Comparison of ENCODE assay signal across 8 cellular contexts in the genomic region with DNA sequence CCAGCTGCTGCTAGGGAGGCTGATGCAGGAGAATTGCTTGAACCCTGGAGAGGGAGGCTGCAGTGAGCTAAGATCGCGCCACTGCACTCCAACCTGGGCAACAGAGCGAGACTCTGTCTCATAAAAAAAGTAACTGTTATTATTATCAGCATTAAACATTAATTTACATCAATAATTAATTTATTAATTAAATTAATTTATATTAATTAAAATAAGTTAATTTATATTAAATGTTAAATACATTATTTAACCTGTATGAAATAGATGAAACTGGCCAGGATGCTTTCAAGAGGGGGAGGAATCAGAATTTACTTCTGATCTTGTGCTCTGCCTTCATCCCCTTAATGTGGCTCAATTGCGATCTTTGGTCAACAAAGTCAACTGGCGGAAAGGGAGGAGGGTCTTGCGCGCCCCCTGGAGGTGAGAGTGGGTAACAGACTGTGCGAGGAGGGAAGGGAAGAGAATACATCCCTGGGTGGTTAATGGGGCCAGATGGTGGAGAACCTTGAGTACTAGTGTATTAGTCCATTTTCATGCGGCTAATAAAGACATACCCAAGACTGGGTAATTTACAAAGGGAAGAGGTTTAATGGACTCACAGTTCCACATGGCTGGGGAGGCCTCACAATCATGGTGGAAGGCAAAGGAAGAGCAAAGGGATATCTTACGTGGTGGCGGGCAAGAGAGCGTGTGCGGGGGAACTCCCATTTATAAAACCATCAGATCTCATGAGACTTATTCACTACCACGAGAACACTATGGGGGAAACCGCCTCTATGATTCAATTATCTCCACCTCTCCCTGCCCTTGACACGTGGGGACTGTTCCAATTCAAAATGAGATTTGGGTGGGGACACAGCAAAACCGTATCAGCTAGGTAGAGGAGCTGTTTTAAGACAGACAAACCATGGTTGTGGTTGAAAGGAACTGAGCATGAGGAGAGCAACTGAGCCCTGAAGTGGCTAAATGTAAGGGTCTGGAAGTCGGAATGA. TPM values are rescaled to one million over a fixed set of nuclear protein-coding genes. Genes with fewer than 3 reads are reported as not detected.
DNase-seq lines count a peak whose midpoint lies in the region; ATAC-seq, FAIRE-seq and TF ChIP-seq lines count a peak whose summit lies in the region.

No MANE protein-coding gene starts in this region.

- no peaks in the 10 kb centered on the region for H3K27me3 ChIP-seq in CD8-positive, alpha-beta T cell (ENCODE audit: insufficient read depth, low read length)
- peaks cover 0 to 5% (median 0%) of the 10 kb centered on the region in 9 donors for H3K27me3 ChIP-seq in heart left ventricle
- no peaks in the 10 kb centered on the region for H3K27me3 ChIP-seq in sigmoid colon

- CTCF ChIA-PET in CD8-positive, alpha-beta T cell (lab: Charles Lee): interaction anchor here (0.8 to 4.2 kb wide), 9 partner anchors 11 to 725 kb away, joined by 3 to 30 read pairs (median 3); no protein-coding TSS in a partner anchor

- H3K36me3 Mint-ChIP-seq in CD8-positive, alpha-beta T cell: no peaks in the 10 kb centered on the region

- TF ChIP-seq CTCF in CD8-positive, alpha-beta T cell (IDR thresholded peaks at IDR 0.05): peak; percentile 91
- TF ChIP-seq CTCF in heart left ventricle (IDR thresholded peaks at IDR 0.05): peak; percentile 70 to 89 (median 80)
- peak; percentile 41 to 77 (median 74) for TF ChIP-seq CTCF in sigmoid colon (IDR thresholded peaks at IDR 0.05)

- H3K27me3 Mint-ChIP-seq in CD8-positive, alpha-beta T cell (ENCODE audit: low read depth): peaks cover 3% of the 10 kb centered on the region

- H3K4me3 ChIP-seq in CD8-positive, alpha-beta T cell (ENCODE audit: low read depth, low read length): no peak overlapping the region
- H3K4me3 ChIP-seq in heart left ventricle (no peak overlapping the region), sigmoid colon (no peak overlapping the region)

- H3K4me1 ChIP-seq in CD8-positive, alpha-beta T cell (ENCODE audit: insufficient read depth, low read length): no peaks in the 10 kb centered on the region
- H3K4me1 ChIP-seq in heart left ventricle: peaks cover 0 to 21% (median 0%) of the 10 kb centered on the region in 12 donors
- no peaks in the 10 kb centered on the region for H3K4me1 ChIP-seq in sigmoid colon

- peak; percentile 84 for ATAC-seq in CD8-positive, alpha-beta T cell
- ATAC-seq in heart left ventricle (peak in 3 of 4 donors; percentile 59 to 69 (median 69)), GM21576 (IDR thresholded peaks at IDR 0.05; ENCODE audit: unreplicated experiment) (no peak), GM21723 (IDR thresholded peaks at IDR 0.05; ENCODE audit: unreplicated experiment) (no peak)

- no peaks in the 10 kb centered on the region for H3K9me3 ChIP-seq in CD8-positive, alpha-beta T cell (ENCODE audit: low read length)
- H3K9me3 ChIP-seq in heart left ventricle (no peaks in the 10 kb centered on the region), sigmoid colon (no peaks in the 10 kb centered on the region)

- TF ChIP-seq EP300 in sigmoid colon (IDR thresholded peaks at IDR 0.05): no peak

- peak; percentile 48 to 87 (median 69) for DNase-seq in CD8-positive, alpha-beta T cell
- DNase-seq in HTR-8/SVneo (ENCODE audit: insufficient read length, low spot score): peak; percentile 64
- peak; percentile 52 for DNase-seq in SKM-1 (lab: John Stamatoyannopoulos, UW; ENCODE audit: unreplicated experiment)
- DNase-seq in activated naive CD4-positive, alpha-beta T cell treated with anti-CD3 and anti-CD28 coated beads, Interleukin-2, amount 50 U/mL, for 16 hours: peak; percentile 74
- DNase-seq in heart left ventricle: peak; percentile 47 to 81 (median 58)
- DNase-seq in sigmoid colon: peak; percentile 74

- no peak overlapping the region for H3K27ac Mint-ChIP-seq in CD8-positive, alpha-beta T cell

- no peaks in the 10 kb centered on the region for H3K36me3 ChIP-seq in CD8-positive, alpha-beta T cell (ENCODE audit: insufficient read depth, low read length)
- no peaks in the 10 kb centered on the region for H3K36me3 ChIP-seq in heart left ventricle
- no peaks in the 10 kb centered on the region for H3K36me3 ChIP-seq in sigmoid colon

- H3K9me3 Mint-ChIP-seq in CD8-positive, alpha-beta T cell: no peaks in the 10 kb centered on the region

- intact Hi-C loops in CD8-positive, alpha-beta T cell (cut with DNase I, micrococcal nuclease): loop anchor here (1.0 to 5.0 kb wide), 6 partner anchors 32 to 724 kb away; no protein-coding TSS in a partner anchor
- intact Hi-C loops in heart left ventricle (cut with DNase I): loop anchor here (1.0 to 10.0 kb wide), 9 partner anchors 245 to 727 kb away; no protein-coding TSS in a partner anchor
- intact Hi-C loops in sigmoid colon (cut with DNase I): loop anchor here (5.0 to 10.0 kb wide), 2 partner anchors 365 to 722 kb away; no protein-coding TSS in a partner anchor

- H3K27ac ChIP-seq in CD8-positive, alpha-beta T cell (ENCODE audit: low read depth, low read length): no peak overlapping the region
- H3K27ac ChIP-seq in heart left ventricle (no peak overlapping the region), sigmoid colon (no peak overlapping the region)

- WGBS in heart left ventricle, 4 donors: 57 to 60% (median 59%) methylated on average over 18 of the region's 18 CpGs
- WGBS in sigmoid colon, 2 donors: 53 to 59% methylated on average over 18 of the region's 18 CpGs

- no peak for FAIRE-seq in HTR-8/SVneo (lab: Jason Lieb, UNC)

- H3K4me3 Mint-ChIP-seq in CD8-positive, alpha-beta T cell: no peak overlapping the region

- no peak for TF ChIP-seq POLR2A in heart left ventricle (IDR thresholded peaks at IDR 0.05)
- TF ChIP-seq POLR2A in sigmoid colon (IDR thresholded peaks at IDR 0.05): no peak

- POLR2A ChIA-PET in CD8-positive, alpha-beta T cell (lab: Charles Lee): no interaction called here

- H3K4me1 Mint-ChIP-seq in CD8-positive, alpha-beta T cell (ENCODE audit: low read depth): peaks cover 3% of the 10 kb centered on the region

RNA-seq across cellular contexts. Expression of a gene that starts 15.7 kb away (rescaled TPM):
- total RNA-seq in CD8-positive, alpha-beta T cell: 1 to 10 TPM in 1 of 2 experiments, under 1 TPM in 1; 0.89 to 1.1 TPM
- total RNA-seq in heart left ventricle (10 to 100 TPM in 6 of 9 donors, 1 to 10 TPM in 3; 5.6 to 25.1 (median 12.6) TPM), sigmoid colon (10 to 100 TPM; 10.0 to 23.8 (median 11.3) TPM)
- polyA plus RNA-seq in heart left ventricle (1 to 10 TPM; 6.6 to 6.8 TPM), sigmoid colon (10 to 100 TPM in 2 of 3 donors, 1 to 10 TPM in 1; 9.5 to 16.4 (median 10.8) TPM)

Comparison
In these comparisons a context has a peak if more than half of its experiments do, and no peak if none do; other contexts are left out.
1. ATAC-seq: peak in CD8-positive, alpha-beta T cell (single experiment) and heart left ventricle (3 of 4); none in GM21576 (single experiment) and GM21723 (single experiment).
2. Peak in every context shown above with its lines, with median percentiles within 50 percentile points of each other: DNase-seq and CTCF ChIP-seq.